ENCODE assay signal across 8 cellular contexts in genomic region chr3:186930143-186930638, GRCh38. TPM values are rescaled to one million over a fixed set of nuclear protein-coding genes. Genes with fewer than 3 reads are reported as not detected.
A peak's percentile ranks its signal among the peaks of the same experiment; 100 is the strongest.
DNase-seq lines count a peak whose midpoint lies in the region; ATAC-seq and TF ChIP-seq lines count a peak whose summit lies in the region.

Gene ST6GAL1, plus strand, starts transcription at chr3:186930526. Its CDS starts 112,178 bp downstream, at chr3:187042704.

- H3K36me3 Mint-ChIP-seq in natural killer cell: peaks cover 3% of the 10 kb centered on the region

- H3K27me3 Mint-ChIP-seq in natural killer cell (ENCODE audit: low read depth in 2 of 2): no peaks in the 10 kb centered on the region

- no peaks in the 10 kb centered on the region for H3K9me2 ChIP-seq in PC-9 (ENCODE audit: insufficient read depth)

- peaks cover 31 to 40% of the 10 kb centered on the region in 2 donors for H3K4me1 Mint-ChIP-seq in natural killer cell

- no peaks in the 10 kb centered on the region for H3K79me2 ChIP-seq in PC-9 (ENCODE audit: low read depth)

- H3K4me3 Mint-ChIP-seq in natural killer cell: peak within 1 kb of the TSS; percentile 96

- H2AFZ ChIP-seq in PC-9: peak within 1 kb of the TSS; percentile 94

- H3K36me3 ChIP-seq in PC-9 (ENCODE audit: low read depth): no peaks in the 10 kb centered on the region

- H3K27me3 ChIP-seq in PC-9 (ENCODE audit: insufficient read depth, low read depth): no peaks in the 10 kb centered on the region

- POLR2A ChIA-PET in PC-9 (lab: Charles Lee; ENCODE audit: unreplicated experiment): no interaction called here

- H3K4me3 ChIP-seq in PC-9 (peak within 1 kb of the TSS; percentile 97), fibroblast of pulmonary artery (replicated peaks; ENCODE audit: low read depth, low read length) (peak within 1 kb of the TSS; percentile 85)

- no TSS peak for BruUV-seq in PC-9 (replicated peaks; lab: Mats Ljungman, UMichigan)

- peaks cover 5% of the 10 kb centered on the region; the same call in 1 of the 2 replicates for H4K20me1 ChIP-seq in PC-9 (ENCODE audit: insufficient read depth)

- H3K9me3 Mint-ChIP-seq in natural killer cell: no peaks in the 10 kb centered on the region

- intact Hi-C loops in PC-9 (cut with micrococcal nuclease; ENCODE audit: unreplicated experiment) (loop anchor here (1.0 to 10.0 kb wide), 6 partner anchors 61 to 315 kb away; partner anchors contain the start of gene AHSG), natural killer cell (cut with micrococcal nuclease) (loop anchor here (2.0 to 10.0 kb wide), 3 partner anchors 45 to 821 kb away; partner anchors contain the start of gene ETV5)

- DNase-seq in PC-9: peak; percentile 69 to 71
- DNase-seq in activated T-helper 1 cell treated with anti-CD3 and anti-CD28 coated beads, Interleukin-2, amount 50 U/mL, for 16 hours (ENCODE audit: low read depth in 1 of 2, low spot score in 1 of 2): peak; percentile 43 to 53
- DNase-seq in fibroblast of pulmonary artery (ENCODE audit: low read depth): peak; percentile 82
- peak; percentile 54 for DNase-seq in natural killer cell
- DNase-seq in stimulated activated naive CD8-positive, alpha-beta T cell treated with anti-CD3 and anti-CD28 coated beads, Interleukin-15, Interleukin-2, amounts not matched to agents 100 U/mL and 50 U/mL, for 24 hours: peak; percentile 78

- H3K4me1 ChIP-seq in PC-9 (replicated peaks; ENCODE audit: insufficient read depth): peaks cover 12% of the 10 kb centered on the region

- ATAC-seq in GM18861 (IDR thresholded peaks at IDR 0.05; ENCODE audit: unreplicated experiment): peak; percentile 40
- peak; percentile 68 for ATAC-seq in HG03095 (IDR thresholded peaks at IDR 0.05; ENCODE audit: unreplicated experiment)
- peak; percentile 45 to 65 (median 52) for ATAC-seq in natural killer cell
- peak; percentile 58 for ATAC-seq in stimulated activated naive CD8-positive, alpha-beta T cell treated with anti-CD3 and anti-CD28 coated beads, Interleukin-15, Interleukin-2, amounts not matched to agents 100 U/mL and 50 U/mL, for 24 hours

- peak within 1 kb of the TSS; percentile 93 to 95 for H3K27ac Mint-ChIP-seq in natural killer cell

- H3K9me3 ChIP-seq in PC-9 (ENCODE audit: insufficient read depth, low read depth): no peaks in the 10 kb centered on the region

- H3K27ac ChIP-seq in 22Rv1 (no peak within 1 kb of the TSS), PC-9 (no peak within 1 kb of the TSS)

- peak within 1 kb of the TSS; percentile 96 for H3K4me2 ChIP-seq in PC-9

- TF ChIP-seq CTCF in 22Rv1 (IDR thresholded peaks at IDR 0.05): peak; percentile 34
- TF ChIP-seq CTCF in PC-9 (conservative IDR thresholded peaks at IDR 0.05): peak; percentile 58
- TF ChIP-seq CTCF in fibroblast of pulmonary artery (IDR thresholded peaks at IDR 0.05; ENCODE audit: low read length, missing control alignments): peak; percentile 57
- no peak for TF ChIP-seq CTCF in natural killer cell (IDR thresholded peaks at IDR 0.05)

- peaks cover 19% of the 10 kb centered on the region; the same call in 1 of the 2 replicates for H3F3A ChIP-seq in PC-9 (ENCODE audit: insufficient read depth, low read depth)

- CTCF ChIA-PET in PC-9 (lab: Charles Lee): interaction anchor here (0.6 kb wide), 1 partner anchor 1484 kb away, joined by 4 read pairs; no protein-coding TSS in a partner anchor

RNA-seq across cellular contexts. Expression of gene ST6GAL1, which starts in this region (rescaled TPM):
- total RNA-seq in PC-9 (2021): 25.6 and 41.4 TPM in 2 replicates
- 100 to 1,000 TPM; 121 to 182 (median 146) TPM for total RNA-seq in natural killer cell
